Comparison of ENCODE assay signal across 19 cellular contexts in the genomic region with DNA sequence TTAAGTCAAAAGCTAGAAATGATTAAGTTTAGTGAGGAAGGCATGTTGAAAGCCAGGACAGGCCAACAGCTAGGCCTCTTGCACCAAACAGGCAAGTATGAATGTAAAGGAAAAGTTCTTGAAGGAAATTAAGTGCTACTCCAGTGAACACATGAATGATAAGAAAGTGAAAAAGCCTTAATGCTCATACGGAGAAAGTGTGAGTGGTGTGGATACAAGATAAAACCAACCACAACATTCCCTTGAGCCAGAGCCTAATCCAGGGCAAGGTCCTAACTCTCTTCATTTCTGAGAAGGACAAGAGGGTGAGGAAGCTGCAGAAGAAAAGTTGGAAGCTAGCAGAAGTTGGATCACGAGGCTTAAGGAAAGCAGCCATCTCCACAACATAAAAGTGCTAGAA.
"Had no signal": no experiment of that assay in that cellular context is flagged by ENCODE, and none has a peak within 500 bp of the region (broad histone marks: within the 10 kb centered on the region; RNA-seq: fewer than 3 reads in every experiment).

No MANE protein-coding gene starts in this region.

- H3K9me3 ChIP-seq: ovary, suprapubic skin, thyroid gland had no signal

- FAIRE-seq: endometrium, keratinocyte, small intestine, urothelium cell line had no signal

- H3K27ac Mint-ChIP-seq: naive B cell, type B pancreatic cell had no signal

- ATAC-seq: esophagus mucosa; foreskin keratinocyte; left ventricle myocardium superior; right cardiac atrium; stimulated activated naive CD8-positive, alpha-beta T cell treated with anti-CD3 and anti-CD28 coated beads, Interleukin-15, Interleukin-2, amounts not matched to agents 100 U/mL and 50 U/mL, for 24 hours had no signal

- DNase-seq: effector memory CD4-positive, alpha-beta T cell; foreskin keratinocyte; immature natural killer cell; left ventricle myocardium superior; mesendoderm; naive B cell; ovary; right cardiac atrium; small intestine; stimulated activated CD4-positive, alpha-beta T cell treated with anti-CD3 and anti-CD28 coated beads, Interleukin-2, amount 100 ng/mL, for 48 hours; stimulated activated naive CD8-positive, alpha-beta T cell treated with anti-CD3 and anti-CD28 coated beads, Interleukin-15, Interleukin-2, amounts not matched to agents 100 U/mL and 50 U/mL, for 24 hours; thyroid gland had no signal

- H3K4me3 ChIP-seq: lung, ovary, suprapubic skin, thyroid gland had no signal

- H3K27ac ChIP-seq: foreskin keratinocyte, ovary, suprapubic skin, thyroid gland had no signal

- H3K4me3 Mint-ChIP-seq: immature natural killer cell, naive B cell, type B pancreatic cell had no signal

- H3K36me3 ChIP-seq: ovary, suprapubic skin, thyroid gland had no signal

- H3K36me3 Mint-ChIP-seq: immature natural killer cell, naive B cell, type B pancreatic cell had no signal

- H3K27me3 Mint-ChIP-seq: naive B cell, type B pancreatic cell had no signal

- H3K4me1 ChIP-seq: foreskin keratinocyte, suprapubic skin had no signal

- H3K9me3 Mint-ChIP-seq: immature natural killer cell, naive B cell, type B pancreatic cell had no signal

- H3K27me3 ChIP-seq: foreskin keratinocyte, ovary, suprapubic skin, thyroid gland had no signal
